9 cellular contexts compared by ENCODE assay signal in genomic region chr6:158910484-158911075, GRCh38.
DNase-seq lines count a peak whose midpoint lies in the region; ATAC-seq, FAIRE-seq and TF ChIP-seq lines count a peak whose summit lies in the region.
"Had no signal": no experiment of that assay in that cellular context is flagged by ENCODE, and none has a peak within 500 bp of the region (broad histone marks: within the 10 kb centered on the region; RNA-seq: fewer than 3 reads in every experiment).

No MANE protein-coding gene starts in this region.

- H3K4me3 ChIP-seq in H1 (ENCODE audit: extremely low read depth in 1 of 4, insufficient read depth in 2 of 4, low read depth in 3 of 4, low read length in 4 of 4) (peak overlapping the region in 2 of 4 experiments; percentile 8 to 41; a peak in 4 of 8 replicates), spleen (peak overlapping the region in 2 of 8 donors; percentile 6 to 37)

- H2BK15ac ChIP-seq in H1 (ENCODE audit: low read length) = no peak overlapping the region

- H3K27me3 Mint-ChIP-seq in activated naive CD4-positive, alpha-beta T cell treated with anti-CD3 and anti-CD28 coated beads, Interleukin-2, amount 10 ng/mL, durations not matched to agents 7 days and 5 days = peaks cover 11% of the 10 kb centered on the region

- H4K5ac ChIP-seq in H1 (ENCODE audit: insufficient read length, low read depth, low read length) = peak overlapping the region; percentile 92

- WGBS in H1 (ENCODE audit: extremely low coverage in 1 of 2, insufficient coverage in 1 of 2, insufficient read length in 1 of 2, insufficient replicate concordance in 2 of 2, low coverage in 1 of 2, low lambda C conversion rate in 2 of 2, missing lambda C conversion rate in 1 of 2), 2 experiments = 2% methylated on average over 9 of the region's 9 CpGs; no CpG with 5 or more reads in 1 of the 2 experiments
- 19 to 29% (median 28%) methylated on average over 9 of the region's 9 CpGs for WGBS in spleen, 5 donors

- intact Hi-C loops in spleen (cut with DNase I; ENCODE audit: low total_unique reads) = no loop called here

- no peak overlapping the region for H3K27ac Mint-ChIP-seq in activated naive CD4-positive, alpha-beta T cell treated with anti-CD3 and anti-CD28 coated beads, Interleukin-2, amount 10 ng/mL, durations not matched to agents 7 days and 5 days

- H3K4me3 Mint-ChIP-seq in activated naive CD4-positive, alpha-beta T cell treated with anti-CD3 and anti-CD28 coated beads, Interleukin-2, amount 10 ng/mL, durations not matched to agents 7 days and 5 days = peak overlapping the region; percentile 8

- H3K4me2 ChIP-seq in H1 (ENCODE audit: insufficient read depth in 1 of 2, low read depth in 2 of 2, low read length in 2 of 2) = peak overlapping the region; percentile 21 to 63; a peak in 3 of 4 replicates

- H3K79me2 ChIP-seq in H1 (ENCODE audit: control insufficient read depth in 1 of 2, insufficient read depth in 2 of 2, low read length in 2 of 2) = no peaks in the 10 kb centered on the region

- H3K79me1 ChIP-seq in H1 (ENCODE audit: low read depth, low read length) = no peaks in the 10 kb centered on the region

- H4K20me1 ChIP-seq in H1 (replicated peaks in 1 of 2; ENCODE audit: control insufficient read depth in 1 of 2, insufficient read depth in 2 of 2, low read length in 2 of 2) = no peaks in the 10 kb centered on the region

- POLR2A ChIA-PET in H1 (lab: Charles Lee; ENCODE audit: partially characterized antibody) = interaction anchor here (0.6 to 3.4 kb wide), 10 partner anchors 11 to 181 kb away, joined by 3 to 12 read pairs (median 4); no protein-coding TSS in a partner anchor

- no peaks in the 10 kb centered on the region; a peak in 2 of 8 replicates for H3K36me3 ChIP-seq in H1 (ENCODE audit: control insufficient read depth in 2 of 4, insufficient read depth in 4 of 4, low read length in 3 of 4)
- no peaks in the 10 kb centered on the region for H3K36me3 ChIP-seq in spleen

- H4K91ac ChIP-seq in H1 (replicated peaks; ENCODE audit: insufficient read length, low read length) = no peak overlapping the region

- peak; percentile 49 to 70 for TF ChIP-seq POLR2A in H1 (IDR thresholded peaks at IDR 0.05; ENCODE audit: control extremely low read depth in 1 of 2, low read depth in 2 of 2, low read length in 2 of 2)
- no peak for TF ChIP-seq POLR2A in spleen (IDR thresholded peaks at IDR 0.05)

- no peak overlapping the region for H2BK120ac ChIP-seq in H1 (replicated peaks; ENCODE audit: low read depth, low read length)

- H2AFZ ChIP-seq in H1 (ENCODE audit: low read length) = no peak overlapping the region

- H3K4ac ChIP-seq in H1 (replicated peaks; ENCODE audit: insufficient read length, low read depth, low read length) = no peak overlapping the region

- H2BK20ac ChIP-seq in H1 (ENCODE audit: low read length) = peak overlapping the region; percentile 15; the same call in 1 of the 2 replicates

- DNase-seq in activated naive CD4-positive, alpha-beta T cell treated with anti-CD3 and anti-CD28 coated beads, Interleukin-2, amount 10 ng/mL, durations not matched to agents 7 days and 5 days = peak; percentile 30
- no peak for DNase-seq in activated naive CD4-positive, alpha-beta T cell (lab: John Stamatoyannopoulos, UW)
- DNase-seq in H1 (ENCODE audit: low read depth in 1 of 2, low spot score in 2 of 2) (peak in 1 of 2 experiments; percentile 82), spleen (no peak), NCI-H1417 treated with DMSO at 0.1 percent for 48 hours (lab: John Stamatoyannopoulos, UW) (no peak), glomerular visceral epithelial cell (ENCODE audit: extremely low spot score) (no peak)

- no peak overlapping the region for H3K23ac ChIP-seq in H1 (ENCODE audit: insufficient read length)

- H2BK12ac ChIP-seq in H1 (ENCODE audit: low read depth, low read length) = no peak overlapping the region; the same call in 1 of the 2 replicates

- H3K18ac ChIP-seq in H1 (ENCODE audit: extremely low read depth, low read length) = no peak overlapping the region; the same call in 1 of the 2 replicates

- H3K23me2 ChIP-seq in H1 (ENCODE audit: low read depth, low read length) = no peaks in the 10 kb centered on the region

- H3K36me3 Mint-ChIP-seq in activated naive CD4-positive, alpha-beta T cell treated with anti-CD3 and anti-CD28 coated beads, Interleukin-2, amount 10 ng/mL, durations not matched to agents 7 days and 5 days = peaks cover 6% of the 10 kb centered on the region

- TF ChIP-seq EP300 in Ishikawa (IDR thresholded peaks at IDR 0.05; ENCODE audit: borderline replicate concordance) (peak; percentile 73; the same call in 1 of the 2 replicates), H1 (IDR thresholded peaks at IDR 0.05; ENCODE audit: borderline replicate concordance in 1 of 2, low read depth in 2 of 2, low read length in 2 of 2) (peak in 1 of 2 experiments; percentile 91; a peak in 1 of 3 replicates)

- no peak for ATAC-seq in HG03439 (IDR thresholded peaks at IDR 0.05; ENCODE audit: unreplicated experiment)

- H2AK5ac ChIP-seq in H1 (ENCODE audit: low read depth, low read length) = no peak overlapping the region

- H2BK5ac ChIP-seq in H1 (ENCODE audit: low read depth, low read length) = peak overlapping the region; percentile 45

- H3K27me3 ChIP-seq in H1 (replicated peaks in 1 of 4; ENCODE audit: control insufficient read depth in 3 of 4, extremely low read depth in 1 of 4, insufficient read depth in 3 of 4, low read length in 3 of 4) (no peaks in the 10 kb centered on the region), spleen (replicated peaks in 1 of 7) (no peaks in the 10 kb centered on the region)

- CTCF ChIA-PET in activated naive CD4-positive, alpha-beta T cell treated with anti-CD3 and anti-CD28 coated beads, Interleukin-2, amount 10 ng/mL, durations not matched to agents 7 days and 5 days (lab: Charles Lee) = interaction anchor here (0.9 kb wide), 1 partner anchor 241 kb away, joined by 4 read pairs; no protein-coding TSS in a partner anchor
- CTCF ChIA-PET in H1 (lab: Charles Lee; ENCODE audit: partially characterized antibody) = interaction anchor here (0.8 to 2.2 kb wide), 5 partner anchors 12 to 149 kb away, joined by 3 to 10 read pairs (median 3); no protein-coding TSS in a partner anchor

- peaks cover 9% of the 10 kb centered on the region for H3K9me3 Mint-ChIP-seq in activated naive CD4-positive, alpha-beta T cell treated with anti-CD3 and anti-CD28 coated beads, Interleukin-2, amount 10 ng/mL, durations not matched to agents 7 days and 5 days

- H3K14ac ChIP-seq in H1 (ENCODE audit: insufficient read length) = no peak overlapping the region

- TF ChIP-seq RAD21 in Ishikawa (IDR thresholded peaks at IDR 0.05; ENCODE audit: low read depth) (no peak), H1 (IDR thresholded peaks at IDR 0.05 in 1 of 2, conservative IDR thresholded peaks at IDR 0.05 in 1 of 2; ENCODE audit: low read depth in 2 of 2, low read length in 2 of 2) (peak; percentile 29 to 54; a peak in 3 of 4 replicates)

- TF ChIP-seq CTCF in H1 (IDR thresholded peaks at IDR 0.05; ENCODE audit: control extremely low read depth in 1 of 3, insufficient read depth in 1 of 3, low read depth in 1 of 3, low read length in 3 of 3) (peak in 2 of 3 experiments; percentile 13 to 37; a peak in 2 of 4 replicates), spleen (IDR thresholded peaks at IDR 0.05 in 8 of 11, conservative IDR thresholded peaks at IDR 0.05 in 3 of 11) (no peak)

- H3K4me1 ChIP-seq in H1 (replicated peaks in 1 of 4; ENCODE audit: control insufficient read depth in 3 of 4, insufficient read depth in 4 of 4, low read length in 3 of 4) (peaks cover 3 to 28% (median 11%) of the 10 kb centered on the region in 4 experiments), spleen (peaks cover 7 to 35% (median 28%) of the 10 kb centered on the region in 6 donors)

- H3K9ac ChIP-seq in H1 (replicated peaks in 1 of 4; ENCODE audit: extremely low read depth in 1 of 4, low read depth in 3 of 4, low read length in 3 of 4) = peak overlapping the region in 1 of 4 experiments; percentile 22; a peak in 2 of 7 replicates

- H3K27ac ChIP-seq in H1 (ENCODE audit: low read depth, low read length) (peak overlapping the region; percentile 74), spleen (peak overlapping the region; percentile 70 to 91 (median 80))
- H3K27ac ChIP-seq: C4-2B had no signal

- FAIRE-seq in H1 (lab: Jason Lieb, UNC) = peak; percentile 92

- H3K56ac ChIP-seq in H1 (replicated peaks; ENCODE audit: insufficient read length, low read depth, low read length) = no peak overlapping the region

- peaks cover 36% of the 10 kb centered on the region for H3K4me1 Mint-ChIP-seq in activated naive CD4-positive, alpha-beta T cell treated with anti-CD3 and anti-CD28 coated beads, Interleukin-2, amount 10 ng/mL, durations not matched to agents 7 days and 5 days

- H3K9me3 ChIP-seq in H1 (ENCODE audit: insufficient read depth in 2 of 2, low read depth in 1 of 2, low read length in 1 of 2) (peaks cover 4 to 12% of the 10 kb centered on the region in 2 experiments), spleen (peaks cover 0 to 18% (median 13%) of the 10 kb centered on the region in 8 donors)

- H4K8ac ChIP-seq in H1 (ENCODE audit: extremely low read depth, insufficient read depth, low read length) = no peak overlapping the region

TF ChIP-seq in Ishikawa, 13 proteins besides CTCF, POLR2A, EP300 and RAD21 (continues in another document):
- TF ChIP-seq MAX (IDR thresholded peaks at IDR 0.05) = peak; percentile 68
- TF ChIP-seq, protein P1, sequence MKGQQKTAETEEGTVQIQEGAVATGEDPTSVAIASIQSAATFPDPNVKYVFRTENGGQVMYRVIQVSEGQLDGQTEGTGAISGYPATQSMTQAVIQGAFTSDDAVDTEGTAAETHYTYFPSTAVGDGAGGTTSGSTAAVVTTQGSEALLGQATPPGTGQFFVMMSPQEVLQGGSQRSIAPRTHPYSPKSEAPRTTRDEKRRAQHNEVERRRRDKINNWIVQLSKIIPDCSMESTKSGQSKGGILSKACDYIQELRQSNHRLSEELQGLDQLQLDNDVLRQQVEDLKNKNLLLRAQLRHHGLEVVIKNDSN (IDR thresholded peaks at IDR 0.05) = no peak
- TF ChIP-seq NFIC (IDR thresholded peaks at IDR 0.05) = peak; percentile 72

TF ChIP-seq in H1, 55 proteins besides CTCF, POLR2A, EP300 and RAD21 (continues in another document):
- TF ChIP-seq TEAD4 (IDR thresholded peaks at IDR 0.05; ENCODE audit: low read depth, low read length) = peak; percentile 63; the same call in 1 of the 2 replicates
- TF ChIP-seq ASH2L (IDR thresholded peaks at IDR 0.05; ENCODE audit: low read length) = peak; percentile 97
- TF ChIP-seq NRF1 (IDR thresholded peaks at IDR 0.05; ENCODE audit: low read depth, low read length) = no peak
- no peak for TF ChIP-seq FOSL1 (IDR thresholded peaks at IDR 0.05; ENCODE audit: insufficient read depth, low read depth, low read length)
- TF ChIP-seq CHD2 (IDR thresholded peaks at IDR 0.05; ENCODE audit: low read length) = 0 out of 2 replicates have a peak, but pooled peaks have one; percentile 48
- TF ChIP-seq KDM1A (IDR thresholded peaks at IDR 0.05; ENCODE audit: borderline replicate concordance, low read length) = peak; percentile 46; the same call in 1 of the 2 replicates

Comparison
In these comparisons a context has a peak if more than half of its experiments do, and no peak if none do; other contexts are left out.
1. CTCF ChIP-seq: peak in H1 (2 of 3); none in spleen (0 of 11).
2. POLR2A ChIP-seq: peak in H1 (2 of 2); none in spleen (0 of 3).